Comparison of ENCODE assay signal across 28 cellular contexts in genomic region chr19:3746371-3747056, GRCh38. TPM values are rescaled to one million over a fixed set of nuclear protein-coding genes. Genes with fewer than 3 reads are reported as not detected.
"Had no signal": no experiment of that assay in that cellular context is flagged by ENCODE, and none has a peak within 500 bp of the region (broad histone marks: within the 10 kb centered on the region; RNA-seq: fewer than 3 reads in every experiment).

No MANE protein-coding gene starts in this region.

- H3K27ac ChIP-seq: Peyer's patch, RWPE1, SJCRH30 had no signal

- H3K36me3 ChIP-seq: MG63, SJCRH30 had no signal

- H3K9me3 Mint-ChIP-seq: activated naive CD8-positive, alpha-beta T cell treated with anti-CD3 and anti-CD28 coated beads for 36 hours had no signal

- H3K27me3 Mint-ChIP-seq: activated naive CD8-positive, alpha-beta T cell treated with anti-CD3 and anti-CD28 coated beads for 36 hours had no signal

- H3K4me1 Mint-ChIP-seq: activated naive CD8-positive, alpha-beta T cell treated with anti-CD3 and anti-CD28 coated beads for 36 hours had no signal

- H3K4me3 Mint-ChIP-seq: activated CD8-positive, alpha-beta T cell treated with anti-CD3 and anti-CD28 coated beads, Interleukin-2, amount 10 ng/mL, durations not matched to agents 7 days and 5 days; activated naive CD8-positive, alpha-beta T cell treated with anti-CD3 and anti-CD28 coated beads for 36 hours had no signal

- H3K9me3 ChIP-seq: MG63, Peyer's patch, SJCRH30, SK-N-SH had no signal

- H3K27ac Mint-ChIP-seq: activated CD8-positive, alpha-beta T cell treated with anti-CD3 and anti-CD28 coated beads, Interleukin-2, amount 10 ng/mL, durations not matched to agents 7 days and 5 days; activated naive CD8-positive, alpha-beta T cell treated with anti-CD3 and anti-CD28 coated beads for 36 hours had no signal

- H3K4me3 ChIP-seq: MG63, Peyer's patch, SJCRH30 had no signal

- H3K27me3 ChIP-seq: MG63, Peyer's patch had no signal

- DNase-seq: activated CD4-positive, alpha-beta T cell treated with anti-CD3 and anti-CD28 coated beads for 4 hours; activated CD4-positive, alpha-beta T cell treated with anti-CD3 and anti-CD28 coated beads, Interleukin-2, amount 50 U/mL, for 4 hours; activated CD8-positive, alpha-beta memory T cell treated with anti-CD3 and anti-CD28 coated beads, Interleukin-2, amount 50 U/mL, for 48 hours; activated CD8-positive, alpha-beta T cell treated with anti-CD3 and anti-CD28 coated beads, Interleukin-2, amount 10 ng/mL, durations not matched to agents 7 days and 5 days; activated effector memory CD4-positive, alpha-beta T cell treated with Interleukin-2 at 50 U/mL for 16 hours; activated naive CD4-positive, alpha-beta T cell treated with Interleukin-2 at 50 U/mL for 16 hours; activated naive CD8-positive, alpha-beta T cell treated with anti-CD3 and anti-CD28 coated beads for 36 hours; activated T-cell treated with anti-CD3 and anti-CD28 coated beads, Interleukin-2, amount 50 U/mL, for 1 hour; anterior cingulate cortex; MG63; MV-4-11; NCI-H1092 treated with DMSO at 0.1 percent for 48 hours; NCI-H1417 treated with DMSO at 0.1 percent for 48 hours; NCI-H1694; NCI-H2029; NCI-H2107; NCI-H345; NCI-H510A; NCI-H526 treated with DMSO at 0.1 percent for 48 hours; Peyer's patch; Right ventricle myocardium superior; SJCRH30; SK-N-SH; T-helper 1 cell had no signal

RNA-seq across cellular contexts. Expression of gene RAX2, which starts 25.5 kb away (rescaled TPM):
- total RNA-seq: activated CD8-positive, alpha-beta T cell treated with anti-CD3 and anti-CD28 coated beads, Interleukin-2, amount 10 ng/mL, durations not matched to agents 7 days and 5 days; activated naive CD8-positive, alpha-beta T cell treated with anti-CD3 and anti-CD28 coated beads for 36 hours; cardiac septum; cerebellum; Peyer's patch; Right ventricle myocardium superior; SJCRH30; T-helper 2 cell treated with Interferon-gamma antibody and Interleukin-4, amounts not matched to agents 100 ng/mL and 5 ng/mL, for 36 hours had no signal

RNA-seq across cellular contexts. Expression of gene TJP3, which starts 38.3 kb away (rescaled TPM):
- total RNA-seq: cardiac septum, cerebellum, Right ventricle myocardium superior, SJCRH30 had no signal

RNA-seq across cellular contexts. Expression of gene MATK, which starts 39.7 kb away (rescaled TPM):
- total RNA-seq: SJCRH30 had no signal
